ENCODE assay signal across 30 cellular contexts in genomic region chr16:88749358-88749757, GRCh38.
"Had no signal": no experiment of that assay in that cellular context is flagged by ENCODE, and none has a peak within 500 bp of the region (broad histone marks: within the 10 kb centered on the region; RNA-seq: fewer than 3 reads in every experiment).

No MANE protein-coding gene starts in this region.

- H3K9me3 ChIP-seq: ovary, psoas muscle, suprapubic skin, testis, tibial artery, transverse colon, upper lobe of right lung, vagina had no signal

- H3K27me3 Mint-ChIP-seq: naive B cell; naive thymus-derived CD8-positive, alpha-beta T cell; natural killer cell treated with Interleukin-12 subunit alpha and Interleukin-12 subunit beta and Interleukin-15 and Interleukin-18, amount 100 ng/mL, for 72 hours; progenitor cell of endocrine pancreas; stimulated activated naive CD8-positive, alpha-beta T cell treated with anti-CD3 and anti-CD28 coated beads, Interleukin-15, amount 100 ng/mL, for 72 hours; type B pancreatic cell had no signal

- H3K27ac ChIP-seq: ovary, parathyroid adenoma, psoas muscle, suprapubic skin, testis, tibial artery, transverse colon, upper lobe of right lung, vagina had no signal

- DNase-seq: naive B cell; naive thymus-derived CD8-positive, alpha-beta T cell; nephron progenitor cell; occipital lobe; ovary; posterior cingulate gyrus; psoas muscle; right cardiac atrium; small intestine; stimulated activated CD4-positive, alpha-beta T cell treated with anti-CD3 and anti-CD28 coated beads, Interleukin-15, amount 100 ng/mL, for 24 hours; stimulated activated CD4-positive, alpha-beta T cell treated with anti-CD3 and anti-CD28 coated beads, Interleukin-2, amount 100 ng/mL, for 24 hours; stimulated activated CD4-positive, alpha-beta T cell treated with anti-CD3 and anti-CD28 coated beads, Interleukin-2, amount 100 ng/mL, for 48 hours; stimulated activated CD4-positive, alpha-beta T cell treated with anti-CD3 and anti-CD28 coated beads, Interleukin-4, amount 100 ng/mL, for 24 hours; stimulated activated naive CD4-positive, alpha-beta T cell; stimulated activated naive CD8-positive, alpha-beta T cell treated with anti-CD3 and anti-CD28 coated beads, Interleukin-15, amount 100 ng/mL, for 72 hours; stimulated activated naive CD8-positive, alpha-beta T cell treated with anti-CD3 and anti-CD28 coated beads, Interleukin-15, Interleukin-2, amounts not matched to agents 100 U/mL and 50 U/mL, for 24 hours; substantia nigra; testis; tibial artery; transverse colon; upper lobe of right lung had no signal

- ATAC-seq: naive thymus-derived CD8-positive, alpha-beta T cell; natural killer cell treated with Interleukin-12 subunit alpha and Interleukin-12 subunit beta and Interleukin-15 and Interleukin-18, amount 100 ng/mL, for 72 hours; psoas muscle; right cardiac atrium; sciatic nerve; stimulated activated effector memory CD8-positive, alpha-beta T cell treated with anti-CD3 and anti-CD28 coated beads, Interleukin-12 subunit alpha, Interleukin-12 subunit beta, amount 100 ng/mL, for 72 hours; stimulated activated naive CD8-positive, alpha-beta T cell treated with anti-CD3 and anti-CD28 coated beads, Interleukin-15, amount 100 ng/mL, for 72 hours; stimulated activated naive CD8-positive, alpha-beta T cell treated with anti-CD3 and anti-CD28 coated beads, Interleukin-15, Interleukin-2, amounts not matched to agents 100 U/mL and 50 U/mL, for 24 hours; upper lobe of right lung had no signal

- H3K4me1 Mint-ChIP-seq: nephron progenitor cell, neural crest cell had no signal

- H3K27ac Mint-ChIP-seq: naive B cell; naive thymus-derived CD8-positive, alpha-beta T cell; natural killer cell treated with Interleukin-12 subunit alpha and Interleukin-12 subunit beta and Interleukin-15 and Interleukin-18, amount 100 ng/mL, for 72 hours; nephron progenitor cell; progenitor cell of endocrine pancreas; stimulated activated effector memory CD8-positive, alpha-beta T cell treated with anti-CD3 and anti-CD28 coated beads, Interleukin-12 subunit alpha, Interleukin-12 subunit beta, amount 100 ng/mL, for 72 hours; stimulated activated naive CD8-positive, alpha-beta T cell treated with anti-CD3 and anti-CD28 coated beads, Interleukin-15, amount 100 ng/mL, for 72 hours; type B pancreatic cell had no signal

- FAIRE-seq: small intestine had no signal

- H3K9ac ChIP-seq: parathyroid adenoma had no signal

- H3K36me3 ChIP-seq: ovary, transverse colon, upper lobe of right lung, vagina had no signal

- H3K4me3 ChIP-seq: ovary, psoas muscle, suprapubic skin, testis, tibial artery, transverse colon, upper lobe of right lung, vagina had no signal

- H3K9me3 Mint-ChIP-seq: naive B cell; naive thymus-derived CD8-positive, alpha-beta T cell; natural killer cell treated with Interleukin-12 subunit alpha and Interleukin-12 subunit beta and Interleukin-15 and Interleukin-18, amount 100 ng/mL, for 72 hours; nephron progenitor cell; neural crest cell; stimulated activated effector memory CD8-positive, alpha-beta T cell treated with anti-CD3 and anti-CD28 coated beads, Interleukin-12 subunit alpha, Interleukin-12 subunit beta, amount 100 ng/mL, for 72 hours; stimulated activated naive CD8-positive, alpha-beta T cell treated with anti-CD3 and anti-CD28 coated beads, Interleukin-15, amount 100 ng/mL, for 72 hours; type B pancreatic cell had no signal

- H2AFZ ChIP-seq: parathyroid adenoma had no signal

- H3K27me3 ChIP-seq: ovary, suprapubic skin, testis, tibial artery, transverse colon, upper lobe of right lung, vagina had no signal

- H3K79me2 ChIP-seq: parathyroid adenoma had no signal

- H3K4me1 ChIP-seq: parathyroid adenoma, psoas muscle had no signal

- H3K36me3 Mint-ChIP-seq: naive B cell; naive thymus-derived CD8-positive, alpha-beta T cell; natural killer cell treated with Interleukin-12 subunit alpha and Interleukin-12 subunit beta and Interleukin-15 and Interleukin-18, amount 100 ng/mL, for 72 hours; type B pancreatic cell had no signal

- H3K4me3 Mint-ChIP-seq: naive B cell; naive thymus-derived CD8-positive, alpha-beta T cell; natural killer cell treated with Interleukin-12 subunit alpha and Interleukin-12 subunit beta and Interleukin-15 and Interleukin-18, amount 100 ng/mL, for 72 hours; nephron progenitor cell; neural crest cell; stimulated activated effector memory CD8-positive, alpha-beta T cell treated with anti-CD3 and anti-CD28 coated beads, Interleukin-12 subunit alpha, Interleukin-12 subunit beta, amount 100 ng/mL, for 72 hours; stimulated activated naive CD8-positive, alpha-beta T cell treated with anti-CD3 and anti-CD28 coated beads, Interleukin-15, amount 100 ng/mL, for 72 hours; type B pancreatic cell had no signal
